Comparison of ENCODE assay signal across 30 cellular contexts in the genomic region with DNA sequence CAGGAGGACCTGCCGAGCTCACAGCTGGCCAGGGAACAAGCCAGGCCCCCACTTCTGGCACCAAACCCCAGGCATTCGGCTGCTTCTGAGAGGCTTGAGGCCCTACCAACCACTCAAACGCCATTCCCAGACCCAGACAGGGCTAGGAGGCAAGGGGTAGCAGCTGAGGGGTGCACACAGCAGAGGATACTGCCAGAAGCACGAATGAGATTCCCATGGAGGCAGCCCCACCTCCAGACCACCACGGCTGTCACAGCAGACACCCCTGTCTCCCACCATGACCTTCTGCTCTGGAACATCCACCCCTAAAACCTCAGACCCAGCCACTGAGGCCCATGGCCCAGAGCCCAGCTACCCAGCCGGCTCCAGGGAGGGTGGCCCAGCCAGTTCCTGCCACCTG. TPM values are rescaled to one million over a fixed set of nuclear protein-coding genes. Genes with fewer than 3 reads are reported as not detected.
DNase-seq lines count a peak whose midpoint lies in the region; ATAC-seq, FAIRE-seq and TF ChIP-seq lines count a peak whose summit lies in the region.
"Had no signal": no experiment of that assay in that cellular context is flagged by ENCODE, and none has a peak within 500 bp of the region (broad histone marks: within the 10 kb centered on the region; RNA-seq: fewer than 3 reads in every experiment).

No MANE protein-coding gene starts in this region.

- H3K9ac ChIP-seq in kidney (ENCODE audit: low read length in 2 of 2) = no peak overlapping the region

- H3K27ac ChIP-seq in right atrium auricular region (no peak overlapping the region), KOPT-K1 (ENCODE audit: low read depth, low read length, poor library complexity, severe bottlenecking) (peak overlapping the region; percentile 92), kidney (ENCODE audit: low read depth in 2 of 2, low read length in 2 of 2) (no peak overlapping the region)
- H3K27ac ChIP-seq: colonic mucosa, epithelial cell of prostate, hepatocyte, Peyer's patch, right lobe of liver, SJCRH30, upper lobe of left lung had no signal

- peaks cover 4% of the 10 kb centered on the region for H3K36me3 Mint-ChIP-seq in stimulated activated effector memory CD8-positive, alpha-beta T cell treated with anti-CD3 and anti-CD28 coated beads, Interleukin-12 subunit alpha, Interleukin-12 subunit beta, amount 100 ng/mL, for 72 hours

- ATAC-seq in stimulated activated effector memory CD8-positive, alpha-beta T cell treated with anti-CD3 and anti-CD28 coated beads, Interleukin-12 subunit alpha, Interleukin-12 subunit beta, amount 100 ng/mL, for 72 hours = no peak
- ATAC-seq in GM18870 (IDR thresholded peaks at IDR 0.05; ENCODE audit: unreplicated experiment) = no peak
- ATAC-seq: right lobe of liver had no signal

- H3K4me3 ChIP-seq in right atrium auricular region (no peak overlapping the region), kidney (ENCODE audit: low read length in 2 of 2) (no peak overlapping the region)
- H3K4me3 ChIP-seq: colonic mucosa, hepatocyte, Peyer's patch, right lobe of liver, SJCRH30, upper lobe of left lung had no signal

- no peak for FAIRE-seq in kidney (lab: Jason Lieb, UNC)

- peak overlapping the region; percentile 9 for H3K27ac Mint-ChIP-seq in stimulated activated effector memory CD8-positive, alpha-beta T cell treated with anti-CD3 and anti-CD28 coated beads, Interleukin-12 subunit alpha, Interleukin-12 subunit beta, amount 100 ng/mL, for 72 hours
- H3K27ac Mint-ChIP-seq: activated T-cell treated with anti-CD3 and anti-CD28 coated beads, Interleukin-2, amount 50 U/mL, for 24 hours had no signal

- H3K4me1 ChIP-seq in right atrium auricular region = peaks cover 0 to 13% of the 10 kb centered on the region in 2 donors
- H3K4me1 ChIP-seq in kidney (ENCODE audit: control insufficient read depth in 1 of 2, insufficient read depth in 1 of 2, low read depth in 1 of 2, low read length in 2 of 2) = no peaks in the 10 kb centered on the region
- H3K4me1 ChIP-seq: BE2C, colonic mucosa, right lobe of liver had no signal

- no peaks in the 10 kb centered on the region for H3K9me3 ChIP-seq in right atrium auricular region
- no peaks in the 10 kb centered on the region for H3K9me3 ChIP-seq in KOPT-K1 (ENCODE audit: insufficient read depth, low read length, poor library complexity, severe bottlenecking)
- no peaks in the 10 kb centered on the region for H3K9me3 ChIP-seq in kidney (ENCODE audit: control insufficient read depth in 1 of 2, low read length in 2 of 2)
- H3K9me3 ChIP-seq: BE2C, colonic mucosa, Peyer's patch, right lobe of liver, SJCRH30, upper lobe of left lung had no signal

- H3K9me3 Mint-ChIP-seq in stimulated activated effector memory CD8-positive, alpha-beta T cell treated with anti-CD3 and anti-CD28 coated beads, Interleukin-12 subunit alpha, Interleukin-12 subunit beta, amount 100 ng/mL, for 72 hours = no peaks in the 10 kb centered on the region
- H3K9me3 Mint-ChIP-seq: activated CD4-positive, alpha-beta T cell treated with anti-CD3 and anti-CD28 coated beads, Interleukin-2, amount 10 ng/mL, durations not matched to agents 24 days and 14 days; activated T-cell treated with anti-CD3 and anti-CD28 coated beads, Interleukin-2, amount 50 U/mL, for 24 hours had no signal

- H3K36me3 ChIP-seq in right atrium auricular region = no peaks in the 10 kb centered on the region
- H3K36me3 ChIP-seq in KOPT-K1 (ENCODE audit: insufficient read depth, low read length) = no peaks in the 10 kb centered on the region
- H3K36me3 ChIP-seq in kidney (ENCODE audit: control insufficient read depth in 1 of 2, insufficient read depth in 2 of 2, low read length in 2 of 2) = no peaks in the 10 kb centered on the region
- H3K36me3 ChIP-seq: BE2C, colonic mucosa, Peyer's patch, right lobe of liver, SJCRH30, upper lobe of left lung had no signal

- H3K4me3 Mint-ChIP-seq in stimulated activated effector memory CD8-positive, alpha-beta T cell treated with anti-CD3 and anti-CD28 coated beads, Interleukin-12 subunit alpha, Interleukin-12 subunit beta, amount 100 ng/mL, for 72 hours = no peak overlapping the region
- H3K4me3 Mint-ChIP-seq: activated CD4-positive, alpha-beta T cell treated with anti-CD3 and anti-CD28 coated beads, Interleukin-2, amount 10 ng/mL, durations not matched to agents 24 days and 14 days; activated T-cell treated with anti-CD3 and anti-CD28 coated beads, Interleukin-2, amount 50 U/mL, for 24 hours had no signal

- no peaks in the 10 kb centered on the region for H3K27me3 ChIP-seq in right atrium auricular region
- H3K27me3 ChIP-seq: BE2C, colonic mucosa, hepatocyte, Peyer's patch, right lobe of liver had no signal

- peaks cover 34% of the 10 kb centered on the region for H3K4me1 Mint-ChIP-seq in stimulated activated effector memory CD8-positive, alpha-beta T cell treated with anti-CD3 and anti-CD28 coated beads, Interleukin-12 subunit alpha, Interleukin-12 subunit beta, amount 100 ng/mL, for 72 hours

- TF ChIP-seq CTCF in right atrium auricular region (IDR thresholded peaks at IDR 0.05) (no peak), kidney (IDR thresholded peaks at IDR 0.05; ENCODE audit: borderline replicate concordance, extremely low read depth, insufficient read depth) (no peak)

- DNase-seq in cardiac septum (ENCODE audit: low spot score) (peak; percentile 55), right atrium auricular region (ENCODE audit: low spot score) (no peak), kidney (peak; percentile 51), NCI-H446 (lab: John Stamatoyannopoulos, UW) (no peak), dedifferentiated amniotic fluid mesenchymal stem cell (ENCODE audit: extremely low spot score) (no peak)
- DNase-seq in stimulated activated effector memory CD8-positive, alpha-beta T cell treated with anti-CD3 and anti-CD28 coated beads, Interleukin-12 subunit alpha, Interleukin-12 subunit beta, amount 100 ng/mL, for 72 hours (ENCODE audit: low spot score in 2 of 2) = no peak
- DNase-seq: activated CD4-positive, alpha-beta T cell treated with anti-CD3 and anti-CD28 coated beads, Interleukin-2, amount 10 ng/mL, durations not matched to agents 24 days and 14 days; activated gamma-delta T cell treated with Interleukin-2 at 50 U/mL for 16 hours; activated T-cell treated with anti-CD3 and anti-CD28 coated beads, Interleukin-2, amount 50 U/mL, for 24 hours; amygdala; BE2C; colonic mucosa; effector memory CD4-positive, alpha-beta T cell; mesendoderm; NCI-H1436 treated with DMSO at 0.1 percent for 48 hours; NCI-H774; Peyer's patch; right lobe of liver; SJCRH30; stimulated activated CD4-positive, alpha-beta T cell treated with anti-CD3 and anti-CD28 coated beads, Interleukin-4, amount 100 ng/mL, for 24 hours; substantia nigra; SW 1271; T1000; upper lobe of left lung had no signal

- intact Hi-C loops in cardiac septum (cut with DNase I) = no loop called here
- intact Hi-C loops in kidney (cut with DNase I) = no loop called here

RNA-seq across cellular contexts. Expression of gene NTSR1, which starts 36.1 kb away (rescaled TPM):
- 0.08 TPM for total RNA-seq in cardiac septum
- total RNA-seq in right atrium auricular region = under 1 TPM in 1 of 2 donors, not detected in 1; 0.43 TPM
- total RNA-seq in kidney = 0.09 TPM
- not detected for polyA plus RNA-seq in kidney (ENCODE audit: insufficient read depth, low read depth, low replicate concordance)
- total RNA-seq: activated CD4-positive, alpha-beta T cell treated with anti-CD3 and anti-CD28 coated beads, Interleukin-2, amount 10 ng/mL, durations not matched to agents 24 days and 14 days; activated CD8-positive, alpha-beta memory T cell treated with anti-CD3 and anti-CD28 coated beads for 36 hours; G401 had no signal
- polyA plus RNA-seq: hepatocyte had no signal

RNA-seq across cellular contexts. Expression of gene MRGBP, which starts 51.5 kb away (rescaled TPM):
- total RNA-seq in cardiac septum = 7.9 TPM
- 10 to 100 TPM in 1 of 2 donors, 1 to 10 TPM in 1; 8.4 to 11.1 TPM for total RNA-seq in right atrium auricular region
- total RNA-seq in kidney = 7.6 TPM
- 9.0 TPM for polyA plus RNA-seq in kidney (ENCODE audit: insufficient read depth, low read depth, low replicate concordance)

RNA-seq across cellular contexts. Expression of gene OGFR, which starts 59.9 kb away (rescaled TPM):
- total RNA-seq in cardiac septum (16.4 TPM), right atrium auricular region (10 to 100 TPM; 17.3 to 31.2 TPM), kidney (46.8 TPM)
- 33.7 TPM for polyA plus RNA-seq in kidney (ENCODE audit: insufficient read depth, low read depth, low replicate concordance)

Comparison
In these comparisons a context has a peak if more than half of its experiments do, and no peak if none do; other contexts are left out.
1. DNase-seq: peak in cardiac septum (single experiment) and kidney (single experiment); none in right atrium auricular region (single experiment), stimulated activated effector memory CD8-positive, alpha-beta T cell treated with anti-CD3 and anti-CD28 coated beads, Interleukin-12 subunit alpha, Interleukin-12 subunit beta, amount 100 ng/mL, for 72 hours (0 of 2), NCI-H446 (0 of 2) and dedifferentiated amniotic fluid mesenchymal stem cell (single experiment).